ENCODE assay signal across 29 cellular contexts in the genomic region with DNA sequence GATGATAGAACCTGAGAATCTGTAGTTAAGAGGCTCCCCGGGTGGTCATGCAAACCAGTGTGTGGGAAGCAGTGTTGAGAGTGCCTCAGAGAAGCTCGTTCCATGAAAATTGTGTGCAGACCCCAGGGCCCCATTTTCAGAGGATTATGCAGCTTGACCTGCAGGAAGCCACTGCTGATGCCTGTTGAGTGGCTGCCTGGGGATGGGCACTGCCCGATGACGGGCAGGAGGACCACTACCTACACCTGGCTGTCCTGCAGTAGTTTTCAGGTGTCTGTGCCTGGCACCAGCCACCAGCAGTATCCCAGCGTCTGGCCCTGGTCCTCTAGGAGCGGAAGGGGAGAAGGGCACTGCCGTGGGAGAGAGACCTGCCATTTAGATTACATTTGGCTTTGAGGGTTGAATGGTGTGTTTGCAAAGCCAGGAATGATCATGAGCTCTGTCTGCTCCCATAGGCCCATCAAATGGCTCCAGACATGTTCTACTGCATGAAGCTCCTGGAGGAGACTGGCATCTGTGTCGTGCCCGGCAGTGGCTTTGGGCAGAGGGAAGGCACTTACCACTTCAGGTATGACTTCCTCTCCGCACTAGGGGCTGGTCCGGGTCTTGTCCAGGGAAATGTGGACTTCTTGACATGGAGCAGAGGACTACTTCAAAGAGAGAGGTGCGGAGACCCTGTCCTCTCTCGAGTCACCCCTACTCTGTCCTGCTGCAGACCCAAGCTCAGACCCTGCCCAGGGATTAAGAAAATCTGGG.
"Had no signal": no experiment of that assay in that cellular context is flagged by ENCODE, and none has a peak within 500 bp of the region (broad histone marks: within the 10 kb centered on the region; RNA-seq: fewer than 3 reads in every experiment).

No MANE protein-coding gene starts in this region.

- H3K27ac ChIP-seq: body of pancreas, breast epithelium, Peyer's patch, WERI-Rb-1 had no signal

- H3K4me1 ChIP-seq: breast epithelium had no signal

- DNase-seq: activated CD4-positive, alpha-beta memory T cell treated with anti-CD3 and anti-CD28 coated beads, Interleukin-2, amount 10 ng/mL, durations not matched to agents 7 days and 5 days; activated CD4-positive, alpha-beta T cell treated with anti-CD3 and anti-CD28 coated beads for 1 hour; activated CD4-positive, alpha-beta T cell treated with anti-CD3 and anti-CD28 coated beads for 48 hours; activated CD4-positive, CD25-positive, alpha-beta regulatory T cell; activated CD8-positive, alpha-beta memory T cell treated with anti-CD3 and anti-CD28 coated beads for 24 hours; activated CD8-positive, alpha-beta memory T cell treated with anti-CD3 and anti-CD28 coated beads, Interleukin-2, amount 10 ng/mL, durations not matched to agents 7 days and 5 days; activated CD8-positive, alpha-beta memory T cell treated with anti-CD3 and anti-CD28 coated beads, Interleukin-2, amount 50 U/mL, for 48 hours; activated gamma-delta T cell; activated naive CD4-positive, alpha-beta T cell treated with Interleukin-2 at 50 U/mL for 16 hours; activated naive CD8-positive, alpha-beta T cell treated with anti-CD3 and anti-CD28 coated beads, Interleukin-2, amount 10 ng/mL, durations not matched to agents 7 days and 5 days; NCI-H1105; NCI-H1417 treated with DMSO at 0.1 percent for 48 hours; NCI-H187 treated with DMSO at 0.1 percent for 48 hours; NCI-H2081 treated with DMSO at 0.1 percent for 48 hours; NCI-H345; NCI-H524 treated with DMSO at 0.1 percent for 48 hours; Peyer's patch; RPMI8226; SW 1271; T-helper 1 cell; T-helper 2 cell; T-helper 9 cell; WERI-Rb-1 had no signal

- H3K4me3 Mint-ChIP-seq: activated CD4-positive, alpha-beta memory T cell treated with anti-CD3 and anti-CD28 coated beads, Interleukin-2, amount 10 ng/mL, durations not matched to agents 7 days and 5 days; activated CD8-positive, alpha-beta memory T cell treated with anti-CD3 and anti-CD28 coated beads, Interleukin-2, amount 10 ng/mL, durations not matched to agents 7 days and 5 days; activated naive CD4-positive, alpha-beta T cell treated with anti-CD3 and anti-CD28 coated beads, Interleukin-2, amount 50 U/mL, for 24 hours; activated naive CD8-positive, alpha-beta T cell treated with anti-CD3 and anti-CD28 coated beads, Interleukin-2, amount 10 ng/mL, durations not matched to agents 7 days and 5 days had no signal

- ATAC-seq: activated CD8-positive, alpha-beta memory T cell treated with anti-CD3 and anti-CD28 coated beads, Interleukin-2, amount 10 ng/mL, durations not matched to agents 7 days and 5 days; body of pancreas; K562 had no signal

- H3K36me3 ChIP-seq: breast epithelium had no signal

- FAIRE-seq: astrocyte, K562 had no signal

- H3K9me3 Mint-ChIP-seq: activated CD4-positive, alpha-beta memory T cell treated with anti-CD3 and anti-CD28 coated beads, Interleukin-2, amount 10 ng/mL, durations not matched to agents 7 days and 5 days; activated naive CD4-positive, alpha-beta T cell treated with anti-CD3 and anti-CD28 coated beads, Interleukin-2, amount 50 U/mL, for 24 hours; activated naive CD8-positive, alpha-beta T cell treated with anti-CD3 and anti-CD28 coated beads, Interleukin-2, amount 10 ng/mL, durations not matched to agents 7 days and 5 days; activated T-helper 2 cell treated with anti-CD3 and anti-CD28 coated beads, Interferon-gamma antibody, Interleukin-2, Interleukin-4, amounts not matched to agents 10 μg/mL and 5 μg/mL and 100 μg/mL, durations not matched to agents 14 hours and 24 hours and 36 hours had no signal

- H3K9me3 ChIP-seq: body of pancreas, breast epithelium, Peyer's patch had no signal

- H3K4me3 ChIP-seq: body of pancreas, breast epithelium, K562, Peyer's patch had no signal

- H3K27me3 Mint-ChIP-seq: activated CD4-positive, alpha-beta memory T cell treated with anti-CD3 and anti-CD28 coated beads, Interleukin-2, amount 10 ng/mL, durations not matched to agents 7 days and 5 days; activated CD8-positive, alpha-beta memory T cell treated with anti-CD3 and anti-CD28 coated beads, Interleukin-2, amount 10 ng/mL, durations not matched to agents 7 days and 5 days; activated naive CD4-positive, alpha-beta T cell treated with anti-CD3 and anti-CD28 coated beads, Interleukin-2, amount 50 U/mL, for 24 hours; activated naive CD8-positive, alpha-beta T cell treated with anti-CD3 and anti-CD28 coated beads, Interleukin-2, amount 10 ng/mL, durations not matched to agents 7 days and 5 days had no signal

- H3K27me3 ChIP-seq: body of pancreas, breast epithelium, Peyer's patch had no signal

- H3K4me1 Mint-ChIP-seq: activated naive CD4-positive, alpha-beta T cell treated with anti-CD3 and anti-CD28 coated beads, Interleukin-2, amount 50 U/mL, for 24 hours; activated naive CD8-positive, alpha-beta T cell treated with anti-CD3 and anti-CD28 coated beads, Interleukin-2, amount 10 ng/mL, durations not matched to agents 7 days and 5 days had no signal

- H3K27ac Mint-ChIP-seq: activated CD4-positive, alpha-beta memory T cell treated with anti-CD3 and anti-CD28 coated beads, Interleukin-2, amount 10 ng/mL, durations not matched to agents 7 days and 5 days; activated CD8-positive, alpha-beta memory T cell treated with anti-CD3 and anti-CD28 coated beads, Interleukin-2, amount 10 ng/mL, durations not matched to agents 7 days and 5 days; activated naive CD4-positive, alpha-beta T cell treated with anti-CD3 and anti-CD28 coated beads, Interleukin-2, amount 50 U/mL, for 24 hours; activated naive CD8-positive, alpha-beta T cell treated with anti-CD3 and anti-CD28 coated beads, Interleukin-2, amount 10 ng/mL, durations not matched to agents 7 days and 5 days had no signal
